In genomic region chrX:41596586-41596985, GRCh38 we compare ENCODE assay signal across 11 cellular contexts.
DNase-seq lines count a peak whose midpoint lies in the region; ATAC-seq and TF ChIP-seq lines count a peak whose summit lies in the region.
"Had no signal": no experiment of that assay in that cellular context is flagged by ENCODE, and none has a peak within 500 bp of the region (broad histone marks: within the 10 kb centered on the region; RNA-seq: fewer than 3 reads in every experiment).

No MANE protein-coding gene starts in this region.

- TF ChIP-seq EP300 in ovary (IDR thresholded peaks at IDR 0.05), result no peak

- H3K27ac ChIP-seq in ovary, result no peak overlapping the region

- H3K36me3 Mint-ChIP-seq in effector memory CD8-positive, alpha-beta T cell (ENCODE audit: insufficient read depth), result peaks cover 3% of the 10 kb centered on the region

- H3K4me3 Mint-ChIP-seq in effector memory CD8-positive, alpha-beta T cell, result no peak overlapping the region

- no peak overlapping the region for H3K4me3 ChIP-seq in ovary

- DNase-seq in effector memory CD8-positive, alpha-beta T cell, result no peak
- DNase-seq in ovary (no peak), globus pallidus (ENCODE audit: low spot score) (no peak), NCI-H2171 (lab: John Stamatoyannopoulos, UW) (no peak)
- no peak for DNase-seq in stimulated activated naive CD4-positive, alpha-beta T cell treated with Interleukin-2 at 50 U/mL for 16 hours (lab: John Stamatoyannopoulos, UW)
- DNase-seq: erythroblast had no signal

- peak; percentile 99 for ATAC-seq in GM18499 (IDR thresholded peaks at IDR 0.05; ENCODE audit: insufficient read depth, unreplicated experiment)
- peak; percentile 78 for ATAC-seq in GM21381 (IDR thresholded peaks at IDR 0.05; ENCODE audit: unreplicated experiment)
- ATAC-seq in HG03159 (IDR thresholded peaks at IDR 0.05; ENCODE audit: unreplicated experiment), result peak; percentile 91
- peak; percentile 46 for ATAC-seq in effector memory CD8-positive, alpha-beta T cell (replicated peaks)
- ATAC-seq: Right ventricle myocardium inferior had no signal

- H3K9me3 Mint-ChIP-seq in effector memory CD8-positive, alpha-beta T cell, result no peaks in the 10 kb centered on the region
- H3K9me3 Mint-ChIP-seq: activated T-helper 2 cell treated with anti-CD3 and anti-CD28 coated beads, Interferon-gamma antibody, Interleukin-2, Interleukin-4, amounts not matched to agents 10 μg/mL and 5 μg/mL and 100 μg/mL, durations not matched to agents 14 hours and 24 hours and 36 hours had no signal

- H3K36me3 ChIP-seq in ovary, result no peaks in the 10 kb centered on the region

- TF ChIP-seq CTCF in ovary (IDR thresholded peaks at IDR 0.05), result no peak

- peak overlapping the region in 1 of 2 donors; percentile 19 for H3K27ac Mint-ChIP-seq in effector memory CD8-positive, alpha-beta T cell
- H3K27ac Mint-ChIP-seq: activated T-helper 2 cell treated with anti-CD3 and anti-CD28 coated beads, Interferon-gamma antibody, Interleukin-2, Interleukin-4, amounts not matched to agents 10 μg/mL and 5 μg/mL and 100 μg/mL, durations not matched to agents 14 hours and 24 hours and 36 hours had no signal

- intact Hi-C loops in ovary (cut with DNase I), result no loop called here

- H3K4me1 Mint-ChIP-seq in effector memory CD8-positive, alpha-beta T cell (ENCODE audit: low read depth in 2 of 2), result peaks cover 0 to 3% of the 10 kb centered on the region in 2 donors

- H3K27me3 ChIP-seq in ovary, result no peaks in the 10 kb centered on the region

- no peaks in the 10 kb centered on the region for H3K27me3 Mint-ChIP-seq in effector memory CD8-positive, alpha-beta T cell

- TF ChIP-seq POLR2A in ovary (IDR thresholded peaks at IDR 0.05), result no peak

- 87 to 92% (median 89%) methylated on average over 3 of the region's 3 CpGs for WGBS in ovary, 3 donors

- no peaks in the 10 kb centered on the region for H3K9me3 ChIP-seq in ovary

- no peaks in the 10 kb centered on the region for H3K4me1 ChIP-seq in ovary (ENCODE audit: insufficient read depth)

Comparison
In these comparisons a context has a peak if more than half of its experiments do, and no peak if none do; other contexts are left out.
1. ATAC-seq: peak in every context shown above with its lines; median percentile 99 in GM18499; 91 in HG03159; 78 in GM21381; 46 in effector memory CD8-positive, alpha-beta T cell.